Comparison of ENCODE assay signal across 23 cellular contexts in the genomic region with DNA sequence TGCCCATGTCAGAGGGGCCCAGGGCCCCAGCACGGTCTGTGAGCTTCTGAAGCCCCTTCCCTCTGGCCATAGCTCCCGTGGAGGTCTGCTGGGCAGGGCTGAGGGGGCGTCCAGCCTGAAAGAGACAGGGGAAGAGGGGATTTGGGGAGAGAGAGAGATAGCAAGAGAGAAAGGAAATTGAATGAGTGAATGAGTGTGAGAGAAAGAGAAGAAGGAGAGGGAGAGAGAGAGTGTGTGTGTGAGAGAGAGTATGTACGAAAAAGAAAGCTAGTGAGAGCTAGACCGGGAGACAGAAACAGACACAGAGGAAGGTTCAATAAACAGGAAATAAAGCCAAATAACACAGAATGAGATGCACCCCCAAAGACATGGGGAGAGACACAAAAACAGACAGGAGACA.
DNase-seq lines count a peak whose midpoint lies in the region; TF ChIP-seq lines count a peak whose summit lies in the region.
"Had no signal": no experiment of that assay in that cellular context is flagged by ENCODE, and none has a peak within 500 bp of the region (broad histone marks: within the 10 kb centered on the region; RNA-seq: fewer than 3 reads in every experiment).

No MANE protein-coding gene starts in this region.

- TF ChIP-seq POLR2A in erythroblast (IDR thresholded peaks at IDR 0.05; ENCODE audit: low read length): no peak

- peaks cover 58% of the 10 kb centered on the region for H3K79me2 ChIP-seq in SU-DHL-6 (ENCODE audit: insufficient read depth, low read length)

- peaks cover 73 to 91% (median 84%) of the 10 kb centered on the region in 10 experiments for H3K4me1 ChIP-seq in BLaER1 treated with 17β-estradiol and CSF1 and Interleukin-3, amounts not matched to agents 10 nM and 100 nM
- no peaks in the 10 kb centered on the region for H3K4me1 ChIP-seq in HEK293 (ENCODE audit: control insufficient read depth, insufficient read depth, low read length)
- H3K4me1 ChIP-seq: A549 had no signal

- peaks cover 0 to 99% (median 5%) of the 10 kb centered on the region in 11 experiments; a peak in 10 of 22 replicates for H4K20me1 ChIP-seq in BLaER1 treated with 17β-estradiol and CSF1 and Interleukin-3, amounts not matched to agents 10 nM and 100 nM
- H4K20me1 ChIP-seq in SU-DHL-6 (ENCODE audit: low read depth, low read length): no peaks in the 10 kb centered on the region

- peaks cover 3% of the 10 kb centered on the region for H3K9me3 Mint-ChIP-seq in nephron progenitor cell

- H3K9me2 ChIP-seq in SU-DHL-6 (replicated peaks; ENCODE audit: insufficient read depth, low read length): no peaks in the 10 kb centered on the region
- H3K9me2 ChIP-seq: SK-N-SH had no signal

- H3K36me3 Mint-ChIP-seq in nephron progenitor cell (ENCODE audit: low read depth): no peaks in the 10 kb centered on the region
- H3K36me3 Mint-ChIP-seq: brain had no signal

- TF ChIP-seq CTCF in HEK293 (tag by site-specific recombination; IDR thresholded peaks at IDR 0.05): no peak
- no peak for TF ChIP-seq CTCF in SU-DHL-6 (IDR thresholded peaks at IDR 0.05; ENCODE audit: insufficient read depth, low read length, poor library complexity, severe bottlenecking)
- no peak for TF ChIP-seq CTCF in nephron progenitor cell (IDR thresholded peaks at IDR 0.05)
- TF ChIP-seq CTCF in WERI-Rb-1 (IDR thresholded peaks at IDR 0.05; ENCODE audit: low read depth, low read length): no peak

- H3K4me3 Mint-ChIP-seq in nephron progenitor cell: no peak overlapping the region
- H3K4me3 Mint-ChIP-seq: brain had no signal

- H2AFZ ChIP-seq in SU-DHL-6 (ENCODE audit: low read depth, low read length, severe bottlenecking): no peak overlapping the region

- peaks cover 0 to 83% (median 21%) of the 10 kb centered on the region in 11 experiments; a peak in 13 of 22 replicates for H3K36me3 ChIP-seq in BLaER1 treated with 17β-estradiol and CSF1 and Interleukin-3, amounts not matched to agents 10 nM and 100 nM
- no peaks in the 10 kb centered on the region for H3K36me3 ChIP-seq in HEK293 (ENCODE audit: control insufficient read depth in 2 of 2, insufficient read depth in 1 of 2, low read length in 2 of 2)
- H3K36me3 ChIP-seq in SU-DHL-6 (ENCODE audit: low read length): 0 out of 2 replicates have a peak, but pooled peaks cover 5% of the 10 kb centered on the region
- peaks cover 47% of the 10 kb centered on the region for H3K36me3 ChIP-seq in WERI-Rb-1
- H3K36me3 ChIP-seq: upper lobe of left lung had no signal

- H3K9me3 ChIP-seq in BLaER1 treated with 17β-estradiol and CSF1 and Interleukin-3, amounts not matched to agents 10 nM and 100 nM (replicated peaks in 1 of 11): peaks cover 0 to 2% (median under 1%) of the 10 kb centered on the region in 11 experiments; a peak in 14 of 22 replicates
- no peaks in the 10 kb centered on the region for H3K9me3 ChIP-seq in HEK293 (ENCODE audit: control insufficient read depth, insufficient read depth, low read depth, low read length)
- H3K9me3 ChIP-seq in SU-DHL-6 (ENCODE audit: insufficient read depth, low read length): no peaks in the 10 kb centered on the region
- H3K9me3 ChIP-seq in WERI-Rb-1 (ENCODE audit: severe bottlenecking): no peaks in the 10 kb centered on the region
- H3K9me3 ChIP-seq: SK-N-SH had no signal

- H3K4me2 ChIP-seq in BLaER1 treated with 17β-estradiol and CSF1 and Interleukin-3, amounts not matched to agents 10 nM and 100 nM: peak overlapping the region; percentile 87 to 96 (median 94)
- peak overlapping the region; percentile 50 for H3K4me2 ChIP-seq in SU-DHL-6 (ENCODE audit: low read depth, low read length, poor library complexity, severe bottlenecking)
- H3K4me2 ChIP-seq: SK-N-SH had no signal

- POLR2A ChIA-PET in HEK293 (lab: Yijun Ruan, JAX): interaction anchor here (0.6 to 1.3 kb wide), 2 partner anchors 83 to 470 kb away, joined by 3 read pairs; no protein-coding TSS in a partner anchor

- H3K27ac ChIP-seq in BLaER1 treated with 17β-estradiol and CSF1 and Interleukin-3, amounts not matched to agents 10 nM and 100 nM: peak overlapping the region; percentile 65 to 87 (median 83); a peak in 21 of 22 replicates
- no peak overlapping the region for H3K27ac ChIP-seq in HEK293 (ENCODE audit: extremely low read depth, low read depth, low read length)
- H3K27ac ChIP-seq in SU-DHL-6 (ENCODE audit: low read depth, low read length): peak overlapping the region; percentile 92
- H3K27ac ChIP-seq in WERI-Rb-1: no peak overlapping the region; the same call in 1 of the 2 replicates
- H3K27ac ChIP-seq: A549, RWPE1, upper lobe of left lung had no signal

- H3K9ac ChIP-seq in BLaER1 treated with 17β-estradiol and CSF1 and Interleukin-3, amounts not matched to agents 10 nM and 100 nM: peak overlapping the region; percentile 11 to 79 (median 74)
- H3K9ac ChIP-seq in SU-DHL-6 (ENCODE audit: low read length): peak overlapping the region; percentile 57
- H3K9ac ChIP-seq: SK-N-SH had no signal

- CTCF ChIA-PET in HEK293 (lab: Yijun Ruan, JAX): interaction anchor here (0.6 to 4.9 kb wide), 31 partner anchors 8 to 917 kb away, joined by 3 to 51 read pairs (median 5); no protein-coding TSS in a partner anchor

- H3K27me3 ChIP-seq in BLaER1 treated with 17β-estradiol and CSF1 and Interleukin-3, amounts not matched to agents 10 nM and 100 nM: peaks cover 2 to 12% (median 8%) of the 10 kb centered on the region in 11 experiments
- no peaks in the 10 kb centered on the region for H3K27me3 ChIP-seq in SU-DHL-6 (ENCODE audit: low read length)
- H3K27me3 ChIP-seq in WERI-Rb-1 (ENCODE audit: insufficient read depth, low read depth, severe bottlenecking): no peaks in the 10 kb centered on the region

- DNase-seq in nephron progenitor cell: no peak
- no peak for DNase-seq in DMS53 treated with DMSO at 0.1 percent for 48 hours (lab: John Stamatoyannopoulos, UW; ENCODE audit: unreplicated experiment)
- DNase-seq in erythroblast (lab: John Stamatoyannopoulos, UW): no peak
- DNase-seq in WERI-Rb-1: no peak
- no peak for DNase-seq in GM03348 (ENCODE audit: low spot score)
- DNase-seq: activated CD4-positive, alpha-beta T cell treated with anti-CD3 and anti-CD28 coated beads for 48 hours; activated effector memory CD4-positive, alpha-beta T cell treated with Interleukin-2 at 50 U/mL for 16 hours; DMS53; GOT3; mesenchymal stem cell; NCI-H1436; NCI-H748 treated with DMSO at 0.1 percent for 48 hours; occipital lobe; SK-N-SH; T-helper 17 cell had no signal

- H3K4me1 Mint-ChIP-seq in nephron progenitor cell: peaks cover 27% of the 10 kb centered on the region

- H3K27ac Mint-ChIP-seq in nephron progenitor cell: peak overlapping the region; percentile 15
- H3K27ac Mint-ChIP-seq: brain, T-helper 17 cell had no signal

- H3K4me3 ChIP-seq in BLaER1 treated with 17β-estradiol and CSF1 and Interleukin-3, amounts not matched to agents 10 nM and 100 nM: peak overlapping the region; percentile 5 to 59 (median 34); a peak in 14 of 20 replicates
- H3K4me3 ChIP-seq in HEK293 (ENCODE audit: low read depth, low read length) (no peak overlapping the region), SU-DHL-6 (ENCODE audit: insufficient read depth, low read length, poor library complexity, severe bottlenecking) (no peak overlapping the region), WERI-Rb-1 (ENCODE audit: low read depth, low read length) (no peak overlapping the region)
- H3K4me3 ChIP-seq: skin epidermis had no signal

- H3F3A ChIP-seq in SU-DHL-6 (ENCODE audit: insufficient read depth): peaks cover 61% of the 10 kb centered on the region

- peaks cover 81% of the 10 kb centered on the region for H3K27me3 Mint-ChIP-seq in nephron progenitor cell (ENCODE audit: low read depth, poor library complexity)

TF ChIP-seq in HEK293, 187 proteins besides CTCF, POLR2A, EP300 and RAD21:
- no peak for TF ChIP-seq MZF1 (tag by site-specific recombination; IDR thresholded peaks at IDR 0.05; ENCODE audit: borderline replicate concordance)
- TF ChIP-seq PRDM1 (tag by site-specific recombination; IDR thresholded peaks at IDR 0.05): peak; percentile 98
TF ChIP-seq in HEK293: peak in this region for 1.

Comparison
In these comparisons a context has a peak if more than half of its experiments do, and no peak if none do; other contexts are left out.
1. H3K27ac ChIP-seq: peak in BLaER1 treated with 17β-estradiol and CSF1 and Interleukin-3, amounts not matched to agents 10 nM and 100 nM (11 of 11) and SU-DHL-6 (single experiment); none in HEK293 (single experiment) and WERI-Rb-1 (single experiment).
2. H3K4me3 ChIP-seq: peak in BLaER1 treated with 17β-estradiol and CSF1 and Interleukin-3, amounts not matched to agents 10 nM and 100 nM (10 of 10); none in HEK293 (single experiment), SU-DHL-6 (single experiment) and WERI-Rb-1 (single experiment).